Comparison of ENCODE assay signal across 1 cellular context in genomic region chr6:49949062-49949461, GRCh38.
TF ChIP-seq lines count a peak whose summit lies in the region.

No MANE protein-coding gene starts in this region.

TF ChIP-seq in HepG2, 621 proteins besides CTCF, POLR2A, EP300 and RAD21:
- TF ChIP-seq HOXD1 (CRISPR knock-in tag; IDR thresholded peaks at IDR 0.05): no peak
- TF ChIP-seq TGIF2 (CRISPR knock-in tag; IDR thresholded peaks at IDR 0.05): no peak
- TF ChIP-seq SRY (CRISPR knock-in tag; IDR thresholded peaks at IDR 0.05): no peak
- no peak for TF ChIP-seq MNT (IDR thresholded peaks at IDR 0.05)
- no peak for TF ChIP-seq FOSL2 (CRISPR knock-in tag; IDR thresholded peaks at IDR 0.05)
- no peak for TF ChIP-seq ZNF563 (CRISPR knock-in tag; IDR thresholded peaks at IDR 0.05)
- TF ChIP-seq ZNF326 (CRISPR knock-in tag; IDR thresholded peaks at IDR 0.05; ENCODE audit: borderline replicate concordance): no peak
- no peak for TF ChIP-seq TMF1 (CRISPR knock-in tag; IDR thresholded peaks at IDR 0.05; ENCODE audit: low read depth)
- TF ChIP-seq ZNF784 (CRISPR knock-in tag; IDR thresholded peaks at IDR 0.05; ENCODE audit: borderline replicate concordance): no peak
